8 cellular contexts compared by ENCODE assay signal in the genomic region with DNA sequence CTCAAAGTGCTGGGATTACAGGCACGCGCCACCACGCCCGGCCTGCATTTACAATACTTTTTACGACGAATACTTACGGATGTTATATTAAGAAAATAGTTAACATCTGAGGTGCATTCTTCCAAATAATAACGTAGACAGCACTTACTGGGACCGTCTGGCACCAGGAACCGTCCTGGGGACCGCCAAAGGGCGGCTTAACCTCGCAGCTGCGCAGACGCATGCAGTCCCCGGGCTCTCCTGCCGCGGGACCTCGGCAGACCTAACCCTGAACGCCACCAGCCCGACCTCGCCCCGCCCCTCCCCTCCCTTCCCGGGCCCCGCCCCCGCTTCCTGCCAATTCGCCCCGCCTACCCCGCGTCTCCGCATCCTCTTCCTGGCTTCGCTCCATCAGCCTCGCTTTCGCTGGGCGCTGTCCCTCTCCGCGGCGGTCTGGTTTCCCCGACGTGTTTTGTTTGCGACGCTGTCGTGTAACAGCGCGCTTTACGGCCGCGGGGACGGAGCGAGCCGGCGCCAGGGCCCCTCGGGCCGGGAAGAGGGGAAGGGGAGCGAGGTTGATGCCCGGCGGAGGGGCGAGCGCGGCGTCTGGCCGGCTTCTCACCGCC. TPM values are rescaled to one million over a fixed set of nuclear protein-coding genes. Genes with fewer than 3 reads are reported as not detected.
DNase-seq lines count a peak whose midpoint lies in the region; ATAC-seq and TF ChIP-seq lines count a peak whose summit lies in the region.

A gene (plus strand): TSS at position 479 of the 605 bp plus-strand sequence. CDS start 79 bp downstream, at position 558.

- no peaks in the 10 kb centered on the region for H3K9me2 ChIP-seq in GM23248 (ENCODE audit: insufficient read depth)

- H4K20me1 ChIP-seq in DND-41 (ENCODE audit: insufficient read depth, low read length), result peaks cover 19% of the 10 kb centered on the region
- no peaks in the 10 kb centered on the region for H4K20me1 ChIP-seq in GM23248 (ENCODE audit: insufficient read depth)
- H4K20me1 ChIP-seq in fibroblast of lung (ENCODE audit: control insufficient read depth, extremely low read depth, insufficient read depth, low read length), result no peaks in the 10 kb centered on the region

- peaks cover 57% of the 10 kb centered on the region for H3K4me1 Mint-ChIP-seq in activated T-helper 1 cell treated with anti-CD3 and anti-CD28 coated beads, Interleukin-12 subunit alpha, Interleukin-12 subunit beta, Interleukin-2, Interleukin-4 antibody, amounts not matched to agents 30 ng/mL and 10 ng/mL and 1 ng/mL, durations not matched to agents 14 hours and 24 hours and 36 hours (ENCODE audit: low read depth)
- H3K4me1 Mint-ChIP-seq in naive thymus-derived CD8-positive, alpha-beta T cell, result peaks cover 27 to 58% (median 50%) of the 10 kb centered on the region in 4 donors

- peaks cover 36% of the 10 kb centered on the region for H3K4me1 ChIP-seq in DND-41 (ENCODE audit: insufficient read depth, low read length)
- H3K4me1 ChIP-seq in GM23248 (ENCODE audit: insufficient read depth), result peaks cover 11% of the 10 kb centered on the region
- peaks cover 4% of the 10 kb centered on the region for H3K4me1 ChIP-seq in fibroblast of lung (ENCODE audit: control insufficient read depth, extremely low read depth, insufficient read depth, low read length)

- H2AFZ ChIP-seq in DND-41 (ENCODE audit: low read depth, low read length) (peak within 1 kb of the TSS; percentile 87), GM23248 (peak within 1 kb of the TSS; percentile 98), fibroblast of lung (ENCODE audit: low read length) (peak within 1 kb of the TSS; percentile 48)

- H3K79me2 ChIP-seq in DND-41 (ENCODE audit: insufficient read depth, low read length) (peaks cover 50% of the 10 kb centered on the region), GM23248 (ENCODE audit: insufficient read depth) (peaks cover 46% of the 10 kb centered on the region), fibroblast of lung (ENCODE audit: control insufficient read depth, insufficient read depth, low read length) (peaks cover 26% of the 10 kb centered on the region)

- H3K36me3 Mint-ChIP-seq in activated T-helper 1 cell treated with anti-CD3 and anti-CD28 coated beads, Interleukin-12 subunit alpha, Interleukin-12 subunit beta, Interleukin-2, Interleukin-4 antibody, amounts not matched to agents 30 ng/mL and 10 ng/mL and 1 ng/mL, durations not matched to agents 14 hours and 24 hours and 36 hours (ENCODE audit: low read depth), result peaks cover 21% of the 10 kb centered on the region
- H3K36me3 Mint-ChIP-seq in naive thymus-derived CD8-positive, alpha-beta T cell, result peaks cover 0 to 19% (median under 1%) of the 10 kb centered on the region in 3 donors

- H3K27me3 ChIP-seq in DND-41 (ENCODE audit: insufficient read depth, low read length, poor library complexity), result no peaks in the 10 kb centered on the region
- H3K27me3 ChIP-seq in GM23248 (replicated peaks; ENCODE audit: insufficient read depth), result no peaks in the 10 kb centered on the region
- no peaks in the 10 kb centered on the region for H3K27me3 ChIP-seq in fibroblast of lung (ENCODE audit: control insufficient read depth, insufficient read depth, low read length)

- H3K4me3 Mint-ChIP-seq in activated T-helper 1 cell treated with anti-CD3 and anti-CD28 coated beads, Interleukin-12 subunit alpha, Interleukin-12 subunit beta, Interleukin-2, Interleukin-4 antibody, amounts not matched to agents 30 ng/mL and 10 ng/mL and 1 ng/mL, durations not matched to agents 14 hours and 24 hours and 36 hours, result peak within 1 kb of the TSS; percentile 99
- peak within 1 kb of the TSS; percentile 92 to 99 (median 96) for H3K4me3 Mint-ChIP-seq in naive thymus-derived CD8-positive, alpha-beta T cell

- peak within 1 kb of the TSS; percentile 94 for H3K9ac ChIP-seq in DND-41 (ENCODE audit: low read depth, low read length)
- peak within 1 kb of the TSS; percentile 90 for H3K9ac ChIP-seq in GM23248
- peak within 1 kb of the TSS; percentile 90 for H3K9ac ChIP-seq in fibroblast of lung (ENCODE audit: insufficient read depth, low read length)

- intact Hi-C loops in activated T-helper 1 cell treated with anti-CD3 and anti-CD28 coated beads, Interleukin-12 subunit alpha, Interleukin-12 subunit beta, Interleukin-2, Interleukin-4 antibody, amounts not matched to agents 30 ng/mL and 10 ng/mL and 1 ng/mL, durations not matched to agents 14 hours and 24 hours and 36 hours (cut with micrococcal nuclease), result loop anchor here (1.0 to 10.0 kb wide), 15 partner anchors 20 to 1915 kb away; a partner anchor contains a TSS

- DNase-seq in DND-41, result peak; percentile 99
- DNase-seq in GM23248, result peak; percentile 99
- DNase-seq in Kasumi-1 (lab: John Stamatoyannopoulos, UW), result peak; percentile 94 to 95
- peak; percentile 98 for DNase-seq in RPMI7951 (ENCODE audit: low read depth)
- peak; percentile 97 for DNase-seq in activated T-helper 1 cell treated with anti-CD3 and anti-CD28 coated beads, Interleukin-12 subunit alpha, Interleukin-12 subunit beta, Interleukin-2, Interleukin-4 antibody, amounts not matched to agents 30 ng/mL and 10 ng/mL and 1 ng/mL, durations not matched to agents 14 hours and 24 hours and 36 hours (ENCODE audit: low spot score)
- peak; percentile 97 to 99 for DNase-seq in fibroblast of lung (ENCODE audit: low read depth in 2 of 2)
- peak; percentile 97 to 99 (median 99) for DNase-seq in naive thymus-derived CD8-positive, alpha-beta T cell
- peak; percentile 98 to 99 (median 98) for DNase-seq in stimulated activated naive CD4-positive, alpha-beta T cell (lab: John Stamatoyannopoulos, UW)

- H3K9me3 Mint-ChIP-seq in activated T-helper 1 cell treated with anti-CD3 and anti-CD28 coated beads, Interleukin-12 subunit alpha, Interleukin-12 subunit beta, Interleukin-2, Interleukin-4 antibody, amounts not matched to agents 30 ng/mL and 10 ng/mL and 1 ng/mL, durations not matched to agents 14 hours and 24 hours and 36 hours, result no peaks in the 10 kb centered on the region
- no peaks in the 10 kb centered on the region for H3K9me3 Mint-ChIP-seq in naive thymus-derived CD8-positive, alpha-beta T cell

- in situ Hi-C loops in GM23248 (cut with MboI), result no loop called here

- H3K4me3 ChIP-seq in DND-41 (ENCODE audit: low read depth in 1 of 2, low read length in 2 of 2) (peak within 1 kb of the TSS; percentile 67 to 69), GM23248 (peak within 1 kb of the TSS; percentile 90), fibroblast of lung (replicated peaks in 1 of 4; ENCODE audit: control extremely low read depth in 1 of 4, insufficient read depth in 1 of 4, low read depth in 3 of 4, low read length in 4 of 4) (peak within 1 kb of the TSS; percentile 90 to 97 (median 94))

- TF ChIP-seq CTCF in DND-41 (IDR thresholded peaks at IDR 0.05; ENCODE audit: borderline replicate concordance, extremely low read depth, low read length, poor library complexity, severe bottlenecking) (peak; percentile 5), fibroblast of lung (conservative IDR thresholded peaks at IDR 0.05 in 1 of 2, IDR thresholded peaks at IDR 0.05 in 1 of 2; ENCODE audit: low read depth in 1 of 2, low read length in 2 of 2) (no peak)

- POLR2A ChIA-PET in naive thymus-derived CD8-positive, alpha-beta T cell (lab: Charles Lee), result interaction anchor here (0.5 to 1.9 kb wide), 10 partner anchors 12 to 672 kb away, joined by 3 to 11 read pairs (median 4); a partner anchor contains a TSS

- peak within 1 kb of the TSS; percentile 98 for H3K27ac Mint-ChIP-seq in activated T-helper 1 cell treated with anti-CD3 and anti-CD28 coated beads, Interleukin-12 subunit alpha, Interleukin-12 subunit beta, Interleukin-2, Interleukin-4 antibody, amounts not matched to agents 30 ng/mL and 10 ng/mL and 1 ng/mL, durations not matched to agents 14 hours and 24 hours and 36 hours
- H3K27ac Mint-ChIP-seq in naive thymus-derived CD8-positive, alpha-beta T cell, result peak within 1 kb of the TSS; percentile 92 to 99 (median 96)

- H3F3A ChIP-seq in GM23248 (ENCODE audit: insufficient read depth), result no peaks in the 10 kb centered on the region

- H3K9me3 ChIP-seq in DND-41 (ENCODE audit: insufficient read depth, low read length, severe bottlenecking), result no peaks in the 10 kb centered on the region
- H3K9me3 ChIP-seq in GM23248 (ENCODE audit: low read depth), result no peaks in the 10 kb centered on the region
- H3K9me3 ChIP-seq in fibroblast of lung (ENCODE audit: control insufficient read depth, insufficient read depth, low read depth, low read length), result no peaks in the 10 kb centered on the region

- ATAC-seq in DND-41 (ENCODE audit: insufficient read depth, low read depth), result peak; percentile 92
- peak; percentile 75 to 82 for ATAC-seq in naive thymus-derived CD8-positive, alpha-beta T cell

- peaks cover 22% of the 10 kb centered on the region for H3K36me3 ChIP-seq in DND-41 (ENCODE audit: insufficient read depth, low read length)
- H3K36me3 ChIP-seq in GM23248 (ENCODE audit: low read depth), result no peaks in the 10 kb centered on the region
- H3K36me3 ChIP-seq in fibroblast of lung (ENCODE audit: control insufficient read depth, insufficient read depth, low read length), result no peaks in the 10 kb centered on the region

- no peaks in the 10 kb centered on the region for H3K27me3 Mint-ChIP-seq in activated T-helper 1 cell treated with anti-CD3 and anti-CD28 coated beads, Interleukin-12 subunit alpha, Interleukin-12 subunit beta, Interleukin-2, Interleukin-4 antibody, amounts not matched to agents 30 ng/mL and 10 ng/mL and 1 ng/mL, durations not matched to agents 14 hours and 24 hours and 36 hours (ENCODE audit: insufficient read depth)
- H3K27me3 Mint-ChIP-seq in naive thymus-derived CD8-positive, alpha-beta T cell, result peaks cover 0 to 2% (median 0%) of the 10 kb centered on the region in 5 donors

- 1% methylated on average over 45 to 63 of the region's 63 CpGs for WGBS in GM23248 (ENCODE audit: low coverage in 1 of 2, low lambda C conversion rate in 2 of 2, missing lambda C conversion rate in 2 of 2), 2 experiments

- H3K4me2 ChIP-seq in DND-41 (ENCODE audit: insufficient read depth, low read length) (peak within 1 kb of the TSS; percentile 77), GM23248 (ENCODE audit: unreplicated experiment) (peak within 1 kb of the TSS; percentile 96), fibroblast of lung (ENCODE audit: extremely low read depth, insufficient read depth, low read length) (peak within 1 kb of the TSS; percentile 92)

- peak within 1 kb of the TSS; percentile 93 for H3K27ac ChIP-seq in DND-41 (ENCODE audit: low read length)
- peak within 1 kb of the TSS; percentile 72 for H3K27ac ChIP-seq in GM23248
- peak within 1 kb of the TSS; percentile 88 for H3K27ac ChIP-seq in fibroblast of lung (ENCODE audit: insufficient read depth, low read length)

RNA-seq across cellular contexts. Expression of the gene that starts here (rescaled TPM):
- 30.6 and 33.3 TPM in 2 replicates for total RNA-seq in GM23248 (2014; rRNA removed; shearing (Covaris generic))
- 22.6 and 24.6 TPM in 2 replicates for polyA plus RNA-seq in GM23248 (2016; fragmentation: Nextera tagmentation; extraction: Ambion mirVana)
- 45.4 and 50.7 TPM in 2 replicates for total RNA-seq in RPMI7951 (2014; rRNA removed; shearing (Covaris generic))
- total RNA-seq in activated T-helper 1 cell treated with anti-CD3 and anti-CD28 coated beads, Interleukin-12 subunit alpha, Interleukin-12 subunit beta, Interleukin-2, Interleukin-4 antibody, amounts not matched to agents 30 ng/mL and 10 ng/mL and 1 ng/mL, durations not matched to agents 14 hours and 24 hours and 36 hours, result 70.6 and 74.7 TPM in 2 replicates
- 15.2 and 16.3 TPM in 2 replicates for total RNA-seq in fibroblast of lung
- polyA plus RNA-seq in fibroblast of lung, result 53.1 and 71.6 TPM in 2 replicates
- 22.6 and 26.6 TPM in 2 replicates for polyA plus RNA-seq in fibroblast of lung (2012)
- polyA minus RNA-seq in fibroblast of lung (ENCODE audit: low replicate concordance), result 24.1 and 24.5 TPM in 2 replicates
- total RNA-seq in naive thymus-derived CD8-positive, alpha-beta T cell, result 10 to 100 TPM; 51.6 to 62.4 TPM
- 10 to 100 TPM; 64.2 to 69.3 (median 64.9) TPM for polyA plus RNA-seq in naive thymus-derived CD8-positive, alpha-beta T cell

Comparison
In these comparisons a context has a peak if more than half of its experiments do, and no peak if none do; other contexts are left out.
1. Peak in every context shown above with its lines: DNase-seq, ATAC-seq, H3K4me3 ChIP-seq and H3K27ac ChIP-seq.
2. H2AFZ ChIP-seq: peak in every context shown above with its lines; median percentile 98 in GM23248; 87 in DND-41; 48 in fibroblast of lung.